Comparison of ENCODE assay signal across 8 cellular contexts in the genomic region with DNA sequence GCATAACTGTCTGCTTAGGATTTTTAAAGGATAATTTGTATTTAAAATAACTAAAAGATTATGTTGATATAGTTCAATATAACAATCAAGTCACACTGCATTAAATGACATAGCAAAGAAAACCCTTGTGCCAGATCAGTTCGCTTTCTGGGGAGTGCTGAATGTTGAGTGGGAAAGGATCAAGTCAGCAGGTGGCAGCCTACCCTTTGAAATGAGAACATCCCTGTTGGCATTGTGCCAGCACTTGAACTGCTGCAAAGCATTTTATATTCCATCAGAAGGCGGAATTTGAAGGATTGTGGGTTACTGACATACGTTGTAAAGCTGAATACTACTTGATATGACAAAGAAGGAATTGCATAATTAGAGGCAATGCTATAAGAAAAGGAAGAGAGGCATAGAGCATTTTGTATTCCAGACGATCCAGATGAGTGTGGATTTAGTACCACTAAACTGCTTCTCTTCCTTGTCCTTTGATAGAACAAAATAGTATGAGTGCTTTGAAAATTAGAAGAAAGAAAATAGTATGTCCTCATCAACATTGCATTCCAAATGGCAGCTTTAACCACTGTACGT. TPM values are rescaled to one million over a fixed set of nuclear protein-coding genes. Genes with fewer than 3 reads are reported as not detected.
A peak's percentile ranks its signal among the peaks of the same experiment; 100 is the strongest.
DNase-seq lines count a peak whose midpoint lies in the region; ATAC-seq, FAIRE-seq and TF ChIP-seq lines count a peak whose summit lies in the region.

No MANE protein-coding gene starts in this region.

- no peak for ATAC-seq in CD4-positive, CD25-positive, alpha-beta regulatory T cell (ENCODE audit: low read depth in 2 of 2)
- ATAC-seq in K562 (peak; percentile 67; the same call in 2 of the 3 replicates), GM21737 (IDR thresholded peaks at IDR 0.05; ENCODE audit: unreplicated experiment) (no peak)

- H3K4me3 ChIP-seq in CD4-positive, CD25-positive, alpha-beta regulatory T cell (ENCODE audit: low read depth, low read length): no peak overlapping the region
- no peak overlapping the region for H3K4me3 ChIP-seq in K562

- H3K27ac ChIP-seq in CD4-positive, CD25-positive, alpha-beta regulatory T cell (ENCODE audit: insufficient read depth, low read length, poor library complexity, severe bottlenecking): no peak overlapping the region
- H3K27ac ChIP-seq in K562 (ENCODE audit: extremely low read depth, low read depth, low read length): no peak overlapping the region

- H3K9me3 Mint-ChIP-seq in CD4-positive, CD25-positive, alpha-beta regulatory T cell: peaks cover 0 to 2% (median 0%) of the 10 kb centered on the region in 7 donors
- H3K9me3 Mint-ChIP-seq in T-helper 2 cell treated with Interferon-gamma antibody and Interleukin-4, amounts not matched to agents 5 μg/mL and 100 μg/mL, for 36 hours: no peaks in the 10 kb centered on the region

- BruUV-seq in K562 (replicated peaks; lab: Mats Ljungman, UMichigan): no TSS peak

- CTCF ChIA-PET in K562 (lab: Yijun Ruan, JAX; ENCODE audit: low intra/inter-chr PET ratio): no interaction called here

- peak in 2 of 3 experiments; percentile 49 to 57; a peak in 3 of 6 replicates for TF ChIP-seq CTCF in K562 (IDR thresholded peaks at IDR 0.05 in 2 of 3, conservative IDR thresholded peaks at IDR 0.05 in 1 of 3; ENCODE audit: insufficient read depth in 2 of 3, low read depth in 1 of 3, low read length in 3 of 3)

- H2AFZ ChIP-seq in K562 (ENCODE audit: low read depth, low read length): no peak overlapping the region

- H3K9ac ChIP-seq in K562 (ENCODE audit: insufficient read depth in 1 of 2, low read depth in 2 of 2, low read length in 2 of 2): no peak overlapping the region

- no peaks in the 10 kb centered on the region for H3K4me1 Mint-ChIP-seq in CD4-positive, CD25-positive, alpha-beta regulatory T cell
- H3K4me1 Mint-ChIP-seq in T-helper 2 cell treated with Interferon-gamma antibody and Interleukin-4, amounts not matched to agents 5 μg/mL and 100 μg/mL, for 36 hours (ENCODE audit: low read depth): no peaks in the 10 kb centered on the region

- no peak for TF ChIP-seq POLR2A in K562 (conservative IDR thresholded peaks at IDR 0.05)

- peak; percentile 35 to 82; a peak in 3 of 4 replicates for TF ChIP-seq RAD21 in K562 (CRISPR knock-in tag; conservative IDR thresholded peaks at IDR 0.05 in 1 of 2, IDR thresholded peaks at IDR 0.05 in 1 of 2)

- DNase-seq in CD4-positive, CD25-positive, alpha-beta regulatory T cell: peak; percentile 4 to 49 (median 27)
- peak; percentile 73 for DNase-seq in HT-29 (ENCODE audit: low spot score)
- DNase-seq in NOMO-1 treated with DMSO at 0.1 percent for 48 hours (lab: John Stamatoyannopoulos, UW; ENCODE audit: unreplicated experiment): peak; percentile 17
- DNase-seq in K562 (ENCODE audit: extremely low read depth in 1 of 4, low spot score in 3 of 4): peak; percentile 27 to 61 (median 46)
- peak; percentile 70 for DNase-seq in inferior parietal cortex (ENCODE audit: extremely low spot score)
- peak; percentile 5 to 9 for DNase-seq in stimulated activated CD4-positive, alpha-beta T cell treated with anti-CD3 and anti-CD28 coated beads, Interleukin-1b, Interleukin-23, amount 100 ng/mL, for 4 hours (ENCODE audit: low read depth in 2 of 2)
- no peak for DNase-seq in T-helper 2 cell treated with Interferon-gamma antibody and Interleukin-4, amounts not matched to agents 5 μg/mL and 100 μg/mL, for 36 hours (ENCODE audit: low spot score)

- no peaks in the 10 kb centered on the region for H3K27me3 ChIP-seq in CD4-positive, CD25-positive, alpha-beta regulatory T cell (ENCODE audit: control insufficient read depth, insufficient read depth, low read length)
- no peaks in the 10 kb centered on the region for H3K27me3 ChIP-seq in K562 (ENCODE audit: control insufficient read depth in 2 of 2, insufficient read depth in 2 of 2, low read length in 2 of 2)

- H3K79me2 ChIP-seq in K562 (ENCODE audit: control insufficient read depth, insufficient read depth, low read length): no peaks in the 10 kb centered on the region

- no peak for FAIRE-seq in K562 (lab: Jason Lieb, UNC)

- peaks cover 33% of the 10 kb centered on the region for H3K36me3 Mint-ChIP-seq in CD4-positive, CD25-positive, alpha-beta regulatory T cell
- H3K36me3 Mint-ChIP-seq in T-helper 2 cell treated with Interferon-gamma antibody and Interleukin-4, amounts not matched to agents 5 μg/mL and 100 μg/mL, for 36 hours (ENCODE audit: low read depth): peaks cover 7% of the 10 kb centered on the region

- H3K4me2 ChIP-seq in K562 (ENCODE audit: insufficient read depth, low read length): no peak overlapping the region

- in situ Hi-C loops in K562 (cut with MboI): no loop called here

- no peaks in the 10 kb centered on the region for H4K20me1 ChIP-seq in K562 (replicated peaks; ENCODE audit: control insufficient read depth, insufficient read depth, low read length)

- 53% methylated on average over 5 of the region's 5 CpGs for WGBS in K562 (ENCODE audit: insufficient coverage, low coverage, missing lambda C conversion rate)

- H3K9me3 ChIP-seq in CD4-positive, CD25-positive, alpha-beta regulatory T cell (ENCODE audit: control insufficient read depth in 2 of 2, low read length in 2 of 2): no peaks in the 10 kb centered on the region
- H3K9me3 ChIP-seq in K562 (replicated peaks; ENCODE audit: control insufficient read depth, insufficient read depth, low read depth, low read length): no peaks in the 10 kb centered on the region

- intact Hi-C loops in K562 (cut with micrococcal nuclease): loop anchor here (2.0 kb wide), 1 partner anchor 1620 kb away; the partner anchor contains the start of gene TENT5A

- no peaks in the 10 kb centered on the region for H3K4me1 ChIP-seq in CD4-positive, CD25-positive, alpha-beta regulatory T cell (ENCODE audit: control insufficient read depth, insufficient read depth, low read length, poor library complexity, severe bottlenecking)
- peaks cover 0 to 4% of the 10 kb centered on the region in 2 experiments; a peak in 1 of 5 replicates for H3K4me1 ChIP-seq in K562 (replicated peaks in 1 of 2; ENCODE audit: control insufficient read depth in 2 of 2, insufficient read depth in 2 of 2, low read length in 2 of 2)

- no peak overlapping the region for H3K4me3 Mint-ChIP-seq in CD4-positive, CD25-positive, alpha-beta regulatory T cell
- H3K4me3 Mint-ChIP-seq in T-helper 2 cell treated with Interferon-gamma antibody and Interleukin-4, amounts not matched to agents 5 μg/mL and 100 μg/mL, for 36 hours: no peak overlapping the region

- no peaks in the 10 kb centered on the region for H3K9me1 ChIP-seq in K562 (ENCODE audit: control insufficient read depth, insufficient read depth, low read length)

- POLR2A ChIA-PET in K562 (lab: Yijun Ruan, JAX): no interaction called here

- no peaks in the 10 kb centered on the region for H3K27me3 Mint-ChIP-seq in CD4-positive, CD25-positive, alpha-beta regulatory T cell
- no peaks in the 10 kb centered on the region for H3K27me3 Mint-ChIP-seq in T-helper 2 cell treated with Interferon-gamma antibody and Interleukin-4, amounts not matched to agents 5 μg/mL and 100 μg/mL, for 36 hours (ENCODE audit: low read depth)

- peaks cover 25% of the 10 kb centered on the region for H3K36me3 ChIP-seq in CD4-positive, CD25-positive, alpha-beta regulatory T cell (ENCODE audit: control insufficient read depth, insufficient read depth, low read length)
- no peaks in the 10 kb centered on the region for H3K36me3 ChIP-seq in K562 (ENCODE audit: control insufficient read depth, insufficient read depth, low read length)

- no peak overlapping the region for H3K27ac Mint-ChIP-seq in CD4-positive, CD25-positive, alpha-beta regulatory T cell
- H3K27ac Mint-ChIP-seq in T-helper 2 cell treated with Interferon-gamma antibody and Interleukin-4, amounts not matched to agents 5 μg/mL and 100 μg/mL, for 36 hours: no peak overlapping the region

- no peak for TF ChIP-seq EP300 in K562 (IDR thresholded peaks at IDR 0.05; ENCODE audit: low read length)

TF ChIP-seq in K562, 482 proteins besides CTCF, POLR2A, EP300 and RAD21 (continues in another document):
- TF ChIP-seq SREBF2 (CRISPR knock-in tag; IDR thresholded peaks at IDR 0.05) (no peak), SMARCB1 (IDR thresholded peaks at IDR 0.05; ENCODE audit: insufficient read length, low read depth) (no peak), ELF2 (CRISPR knock-in tag; IDR thresholded peaks at IDR 0.05) (no peak)

RNA-seq across cellular contexts. Expression of gene BCKDHB, which starts 26.6 kb away (rescaled TPM):
- total RNA-seq in CD4-positive, CD25-positive, alpha-beta regulatory T cell: 15.2 TPM
- polyA plus RNA-seq in CD4-positive, CD25-positive, alpha-beta regulatory T cell: 10 to 100 TPM; 17.4 to 28.7 (median 25.5) TPM
- 25.0 and 27.0 TPM in 2 replicates for total RNA-seq in HT-29 (2014; rRNA removed; shearing (Covaris generic))
- total RNA-seq in K562 (2011; cell fraction: chromatin; rRNA removed; ENCODE audit: low replicate concordance): 15.1 and 26.8 TPM in 2 replicates
- total RNA-seq in K562 (2011; cell fraction: nucleolus; rRNA removed): 3.8 and 5.3 TPM in 2 replicates
- total RNA-seq in K562 (2011; cell fraction: nucleoplasm; rRNA removed): 10.4 and 16.3 TPM in 2 replicates
- total RNA-seq in K562 (2014; rRNA removed) (7.2 TPM in 2 replicates), K562 (2014; rRNA removed; fragmentation: Illumina TruSeq; extraction: Trizol) (9.1 and 10.3 TPM in 2 replicates), K562 (2015; rRNA removed; fragmentation: Illumina TruSeq; extraction: Trizol) (6.4 and 6.9 TPM in 2 replicates), K562 (2021) (9.4 and 10.1 TPM in 2 replicates)
- polyA plus RNA-seq in K562 (2011; rRNA removed) (11.0 and 23.7 TPM in 2 replicates), K562 (2014; fragmentation: Illumina TruSeq; extraction: Trizol) (6.9 and 7.5 TPM in 2 replicates), K562 (2014; fragmentation: Nextera tagmentation; extraction: Ambion mirVana) (1 to 10 TPM; 4.1 to 4.4 TPM), K562 (2014; rRNA removed) (9.6 and 10.3 TPM in 2 replicates)
- polyA plus RNA-seq in K562 (2011; cell fraction: cytosol; rRNA removed): 5.7 and 7.2 TPM in 2 replicates
- polyA plus RNA-seq in K562 (2011; cell fraction: nucleus; rRNA removed): 10.3 and 11.8 TPM in 2 replicates
- polyA plus RNA-seq in K562 (2012): 6.4 and 6.8 TPM in 2 replicates
- polyA minus RNA-seq in K562 (2011; rRNA and poly(A)+ RNA removed): 11.6 and 15.7 TPM in 2 replicates
- polyA minus RNA-seq in K562 (2011; cell fraction: cytosol; rRNA and poly(A)+ RNA removed): 1.8 and 6.2 TPM in 2 replicates
- polyA minus RNA-seq in K562 (2011; cell fraction: nucleus; rRNA and poly(A)+ RNA removed): 16.4 and 22.9 TPM in 2 replicates
